ENCODE assay signal across 22 cellular contexts in the genomic region with DNA sequence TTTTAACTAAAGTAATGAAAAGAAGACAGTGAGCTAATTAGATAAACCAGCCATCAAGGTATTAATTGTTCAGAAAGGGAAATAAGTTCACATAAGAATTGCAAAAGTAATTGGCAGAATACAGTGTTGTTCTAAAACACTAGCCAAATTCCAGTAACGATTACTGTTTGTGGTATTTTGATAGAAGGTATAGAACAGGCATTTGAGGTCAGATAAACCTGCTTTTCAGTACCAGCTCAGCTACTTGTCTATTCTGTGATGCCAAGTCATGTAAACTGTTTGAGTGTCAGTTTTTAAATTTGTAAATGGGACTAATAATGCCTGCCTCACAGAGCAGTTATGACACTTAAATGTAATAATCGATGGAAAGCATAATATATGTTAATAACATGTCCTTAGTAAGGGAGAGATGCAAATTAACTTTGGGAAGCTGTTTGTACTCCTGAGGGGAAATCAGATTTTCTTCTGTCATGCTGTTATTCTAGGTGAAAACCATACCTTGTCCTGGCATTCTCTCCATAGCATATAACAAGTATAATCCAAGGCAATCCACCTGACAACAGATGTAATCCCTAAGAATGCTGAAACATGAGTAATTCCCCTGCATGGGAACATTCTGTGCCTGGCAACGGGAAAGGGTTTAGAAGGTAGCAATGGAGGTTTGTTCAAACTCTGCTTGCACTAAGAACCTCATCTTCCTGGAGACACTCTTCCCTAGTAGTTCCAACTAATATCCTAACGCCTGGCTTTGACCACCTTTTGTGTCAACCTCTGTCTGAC.
DNase-seq lines count a peak whose midpoint lies in the region; ATAC-seq, FAIRE-seq and TF ChIP-seq lines count a peak whose summit lies in the region.
"Had no signal": no experiment of that assay in that cellular context is flagged by ENCODE, and none has a peak within 500 bp of the region (broad histone marks: within the 10 kb centered on the region; RNA-seq: fewer than 3 reads in every experiment).

No MANE protein-coding gene starts in this region.

- H3K9me3 ChIP-seq in RWPE2 (ENCODE audit: severe bottlenecking): no peaks in the 10 kb centered on the region

- 78% methylated on average over 4 of the region's 4 CpGs for WGBS in urinary bladder

- CTCF ChIA-PET in activated CD8-positive, alpha-beta memory T cell treated with anti-CD3 and anti-CD28 coated beads, Interleukin-2, amount 10 ng/mL, durations not matched to agents 7 days and 5 days (lab: Charles Lee): no interaction called here
- CTCF ChIA-PET in activated CD4-positive, alpha-beta T cell treated with anti-CD3 and anti-CD28 coated beads for 36 hours (lab: Charles Lee): no interaction called here

- POLR2A ChIA-PET in activated CD4-positive, alpha-beta T cell treated with anti-CD3 and anti-CD28 coated beads for 36 hours (lab: Charles Lee): no interaction called here

- H3K4me3 ChIP-seq in RWPE2 (ENCODE audit: severe bottlenecking): no peak overlapping the region
- no peak overlapping the region for H3K4me3 ChIP-seq in bronchial epithelial cell (ENCODE audit: low read depth, low read length)
- H3K4me3 ChIP-seq in fibroblast of villous mesenchyme (ENCODE audit: low read depth, low read length): no peak overlapping the region
- no peak overlapping the region for H3K4me3 ChIP-seq in urinary bladder (ENCODE audit: low read depth, low read length)
- H3K4me3 ChIP-seq: SJSA1 had no signal

- H3K4me3 Mint-ChIP-seq in activated CD8-positive, alpha-beta memory T cell treated with anti-CD3 and anti-CD28 coated beads, Interleukin-2, amount 10 ng/mL, durations not matched to agents 7 days and 5 days: no peak overlapping the region
- no peak overlapping the region for H3K4me3 Mint-ChIP-seq in activated CD4-positive, alpha-beta T cell treated with anti-CD3 and anti-CD28 coated beads for 36 hours
- H3K4me3 Mint-ChIP-seq: CD8-positive, alpha-beta memory T cell had no signal

- H3K27me3 ChIP-seq in RWPE2 (ENCODE audit: insufficient read depth, poor library complexity, severe bottlenecking) (no peaks in the 10 kb centered on the region), bronchial epithelial cell (ENCODE audit: control insufficient read depth, insufficient read depth, low read length) (no peaks in the 10 kb centered on the region)
- H3K27me3 ChIP-seq: SJSA1 had no signal

- H3K27me3 Mint-ChIP-seq in activated CD8-positive, alpha-beta memory T cell treated with anti-CD3 and anti-CD28 coated beads, Interleukin-2, amount 10 ng/mL, durations not matched to agents 7 days and 5 days: no peaks in the 10 kb centered on the region
- peaks cover 2% of the 10 kb centered on the region for H3K27me3 Mint-ChIP-seq in activated CD4-positive, alpha-beta T cell treated with anti-CD3 and anti-CD28 coated beads for 36 hours

- H3K4me1 ChIP-seq in RWPE2 (ENCODE audit: insufficient read depth, poor library complexity, severe bottlenecking) (peaks cover 39% of the 10 kb centered on the region), urinary bladder (ENCODE audit: insufficient read depth) (no peaks in the 10 kb centered on the region)

- FAIRE-seq in bronchial epithelial cell (lab: Jason Lieb, UNC): no peak
- FAIRE-seq: D721Med, GM12892, GM18507 had no signal

- no peaks in the 10 kb centered on the region for H3K36me3 ChIP-seq in RWPE2 (ENCODE audit: low read depth)
- no peaks in the 10 kb centered on the region for H3K36me3 ChIP-seq in bronchial epithelial cell (ENCODE audit: control insufficient read depth, insufficient read depth, low read length)
- no peaks in the 10 kb centered on the region for H3K36me3 ChIP-seq in urinary bladder (ENCODE audit: insufficient read depth)
- H3K36me3 ChIP-seq: SJSA1 had no signal

- H3K36me3 Mint-ChIP-seq in activated CD8-positive, alpha-beta memory T cell treated with anti-CD3 and anti-CD28 coated beads, Interleukin-2, amount 10 ng/mL, durations not matched to agents 7 days and 5 days: no peaks in the 10 kb centered on the region
- H3K36me3 Mint-ChIP-seq in activated CD4-positive, alpha-beta T cell treated with anti-CD3 and anti-CD28 coated beads for 36 hours (ENCODE audit: low read depth): no peaks in the 10 kb centered on the region
- H3K36me3 Mint-ChIP-seq: CD8-positive, alpha-beta memory T cell had no signal

- DNase-seq in RWPE2 (ENCODE audit: low spot score) (no peak), bronchial epithelial cell (ENCODE audit: low read depth) (peak; percentile 45), fibroblast of villous mesenchyme (ENCODE audit: low read depth) (peak; percentile 39), NCI-H774 (lab: John Stamatoyannopoulos, UW) (no peak)
- no peak for DNase-seq in activated CD8-positive, alpha-beta memory T cell treated with anti-CD3 and anti-CD28 coated beads, Interleukin-2, amount 10 ng/mL, durations not matched to agents 7 days and 5 days
- DNase-seq in activated CD4-positive, alpha-beta T cell treated with anti-CD3 and anti-CD28 coated beads for 36 hours: no peak
- DNase-seq: ACHN; C1 segment of cervical spinal cord; CD8-positive, alpha-beta memory T cell; DMS79; GOT3; KBM-7; NCI-H1417 treated with DMSO at 0.1 percent for 48 hours; NCI-H187 treated with DMSO at 0.1 percent for 48 hours; NCI-H345; NCI-H526 had no signal

- intact Hi-C loops in activated CD4-positive, alpha-beta T cell treated with anti-CD3 and anti-CD28 coated beads for 36 hours (cut with DNase I, micrococcal nuclease): no loop called here

- no peak overlapping the region for H3K27ac Mint-ChIP-seq in activated CD8-positive, alpha-beta memory T cell treated with anti-CD3 and anti-CD28 coated beads, Interleukin-2, amount 10 ng/mL, durations not matched to agents 7 days and 5 days
- no peak overlapping the region for H3K27ac Mint-ChIP-seq in activated CD4-positive, alpha-beta T cell treated with anti-CD3 and anti-CD28 coated beads for 36 hours
- H3K27ac Mint-ChIP-seq: CD8-positive, alpha-beta memory T cell had no signal

- H3K4me1 Mint-ChIP-seq in activated CD8-positive, alpha-beta memory T cell treated with anti-CD3 and anti-CD28 coated beads, Interleukin-2, amount 10 ng/mL, durations not matched to agents 7 days and 5 days: no peaks in the 10 kb centered on the region
- no peaks in the 10 kb centered on the region for H3K4me1 Mint-ChIP-seq in activated CD4-positive, alpha-beta T cell treated with anti-CD3 and anti-CD28 coated beads for 36 hours
- H3K4me1 Mint-ChIP-seq: CD8-positive, alpha-beta memory T cell had no signal

- ATAC-seq in RWPE2 (ENCODE audit: low read depth): peak; percentile 33
- ATAC-seq in activated CD8-positive, alpha-beta memory T cell treated with anti-CD3 and anti-CD28 coated beads, Interleukin-2, amount 10 ng/mL, durations not matched to agents 7 days and 5 days: no peak
- ATAC-seq in activated CD4-positive, alpha-beta T cell treated with anti-CD3 and anti-CD28 coated beads for 36 hours: no peak
- ATAC-seq: Panc1 had no signal

- H3K9me3 Mint-ChIP-seq in activated CD8-positive, alpha-beta memory T cell treated with anti-CD3 and anti-CD28 coated beads, Interleukin-2, amount 10 ng/mL, durations not matched to agents 7 days and 5 days (ENCODE audit: low read depth): no peaks in the 10 kb centered on the region
- H3K9me3 Mint-ChIP-seq in activated CD4-positive, alpha-beta T cell treated with anti-CD3 and anti-CD28 coated beads for 36 hours (ENCODE audit: low read depth): no peaks in the 10 kb centered on the region

- TF ChIP-seq CTCF in RWPE2 (IDR thresholded peaks at IDR 0.05; ENCODE audit: poor library complexity, severe bottlenecking) (no peak), bronchial epithelial cell (IDR thresholded peaks at IDR 0.05; ENCODE audit: insufficient read depth, low read length, severe bottlenecking) (no peak), fibroblast of villous mesenchyme (IDR thresholded peaks at IDR 0.05; ENCODE audit: insufficient read depth, low read depth, low read length) (no peak)

- H3K27ac ChIP-seq in RWPE2 (ENCODE audit: poor library complexity, severe bottlenecking) (no peak overlapping the region), urinary bladder (ENCODE audit: low read depth) (peak overlapping the region; percentile 2)
- H3K27ac ChIP-seq: SJSA1 had no signal

Comparison
In these comparisons a context has a peak if more than half of its experiments do, and no peak if none do; other contexts are left out.
1. DNase-seq: peak in bronchial epithelial cell (single experiment) and fibroblast of villous mesenchyme (single experiment); none in RWPE2 (single experiment), activated CD8-positive, alpha-beta memory T cell treated with anti-CD3 and anti-CD28 coated beads, Interleukin-2, amount 10 ng/mL, durations not matched to agents 7 days and 5 days (single experiment), activated CD4-positive, alpha-beta T cell treated with anti-CD3 and anti-CD28 coated beads for 36 hours (single experiment) and NCI-H774 (single experiment).